ENCODE assay signal across 8 cellular contexts in the genomic region with DNA sequence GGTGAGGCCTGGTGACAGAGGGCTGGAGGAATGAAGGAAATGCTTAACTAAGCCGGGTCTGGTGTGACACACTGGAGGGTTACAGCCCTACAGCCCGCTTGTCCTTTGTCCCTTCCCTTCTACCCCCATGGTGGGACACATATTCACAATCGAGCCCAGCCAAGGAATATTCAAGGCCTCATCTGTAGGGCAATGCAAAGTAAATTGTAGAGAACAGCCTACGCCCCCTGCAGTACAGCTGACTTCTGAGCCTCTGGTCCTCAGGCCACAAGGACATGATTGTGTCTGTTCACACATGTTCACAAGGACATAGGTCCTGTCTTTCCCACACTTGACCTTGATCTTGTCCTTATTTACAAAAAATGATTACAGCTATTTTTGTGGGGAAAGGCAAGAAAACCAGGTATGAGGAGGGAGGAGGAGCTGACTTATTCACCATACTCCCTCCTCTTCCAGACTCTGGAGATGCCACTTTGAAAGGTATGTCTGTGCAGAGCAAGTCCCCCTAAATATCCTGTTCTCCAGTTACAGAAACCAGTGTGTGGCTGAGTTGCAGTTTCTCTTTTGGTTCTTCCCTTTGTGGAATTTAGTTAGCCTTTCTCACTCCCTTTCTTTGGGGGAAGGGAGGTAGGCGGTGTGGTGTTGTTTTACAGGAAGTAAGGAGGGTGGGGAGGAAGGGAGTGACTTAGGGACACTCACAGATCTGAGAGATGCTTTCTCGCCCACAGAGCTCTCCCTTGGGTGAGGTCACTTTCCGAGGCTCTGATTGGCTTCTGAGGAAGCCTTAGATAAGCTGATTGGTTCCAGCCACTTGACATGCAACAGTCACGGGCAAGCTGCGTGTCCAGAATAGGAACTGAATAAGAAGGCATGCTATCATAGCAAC. TPM values are rescaled to one million over a fixed set of nuclear protein-coding genes. Genes with fewer than 3 reads are reported as not detected.
A peak's percentile ranks its signal among the peaks of the same experiment; 100 is the strongest.
DNase-seq lines count a peak whose midpoint lies in the region; TF ChIP-seq lines count a peak whose summit lies in the region.

No MANE protein-coding gene starts in this region.

- no peaks in the 10 kb centered on the region for H3K9me3 ChIP-seq in GM23248 (ENCODE audit: low read depth)
- no peaks in the 10 kb centered on the region for H3K9me3 ChIP-seq in Karpas-422 (ENCODE audit: low read length)
- H3K9me3 ChIP-seq in neutrophil, result no peaks in the 10 kb centered on the region
- no peaks in the 10 kb centered on the region for H3K9me3 ChIP-seq in thymus (ENCODE audit: control insufficient read depth)

- H3K9ac ChIP-seq in GM23248 (peak overlapping the region; percentile 81), Karpas-422 (ENCODE audit: low read length) (peak overlapping the region; percentile 66)

- H3F3A ChIP-seq in GM23248 (ENCODE audit: insufficient read depth), result peaks cover 28% of the 10 kb centered on the region

- in situ Hi-C loops in GM23248 (cut with MboI), result no loop called here

- H3K36me3 ChIP-seq in GM23248 (ENCODE audit: low read depth), result no peaks in the 10 kb centered on the region
- no peaks in the 10 kb centered on the region for H3K36me3 ChIP-seq in Karpas-422 (ENCODE audit: insufficient read depth, low read length)
- no peaks in the 10 kb centered on the region for H3K36me3 ChIP-seq in neutrophil
- H3K36me3 ChIP-seq in thymus (ENCODE audit: control insufficient read depth, insufficient read depth), result no peaks in the 10 kb centered on the region

- H3K79me2 ChIP-seq in GM23248 (ENCODE audit: insufficient read depth) (no peaks in the 10 kb centered on the region), Karpas-422 (ENCODE audit: low read length) (no peaks in the 10 kb centered on the region)

- no peaks in the 10 kb centered on the region for H3K27me3 ChIP-seq in GM23248 (replicated peaks; ENCODE audit: insufficient read depth)
- no peaks in the 10 kb centered on the region for H3K27me3 ChIP-seq in Karpas-422 (ENCODE audit: low read length)
- H3K27me3 ChIP-seq in neutrophil, result no peaks in the 10 kb centered on the region
- no peaks in the 10 kb centered on the region for H3K27me3 ChIP-seq in thymus (ENCODE audit: control insufficient read depth, insufficient read depth)

- H3K4me1 ChIP-seq in GM23248 (ENCODE audit: insufficient read depth) (peaks cover 30% of the 10 kb centered on the region), Karpas-422 (ENCODE audit: low read length) (peaks cover 45% of the 10 kb centered on the region), neutrophil (ENCODE audit: control insufficient read depth in 1 of 2, insufficient read depth in 1 of 2, low read depth in 1 of 2, low read length in 1 of 2) (peaks cover 70% of the 10 kb centered on the region in 2 experiments), thymus (ENCODE audit: control insufficient read depth, insufficient read depth, low read length) (peaks cover 31% of the 10 kb centered on the region)

- H2AFZ ChIP-seq in GM23248 (peak overlapping the region; percentile 80), Karpas-422 (ENCODE audit: low read length) (peak overlapping the region; percentile 17; the same call in 1 of the 2 replicates)

- H4K20me1 ChIP-seq in GM23248 (ENCODE audit: insufficient read depth) (no peaks in the 10 kb centered on the region), Karpas-422 (ENCODE audit: insufficient read depth, low read depth, low read length) (no peaks in the 10 kb centered on the region)

- WGBS in GM23248 (ENCODE audit: low coverage in 1 of 2, low lambda C conversion rate in 2 of 2, missing lambda C conversion rate in 2 of 2), 2 experiments, result 3 to 6% methylated on average over 9 of the region's 9 CpGs
- 25% methylated on average over 9 of the region's 9 CpGs for WGBS in thymus

- H3K4me2 ChIP-seq in GM23248 (ENCODE audit: unreplicated experiment) (peak overlapping the region; percentile 80), Karpas-422 (ENCODE audit: low read depth, low read length, poor library complexity, severe bottlenecking) (peak overlapping the region; percentile 68)

- peak; percentile 42 for TF ChIP-seq CTCF in neutrophil (IDR thresholded peaks at IDR 0.05)

- H3K27ac ChIP-seq in GM23248 (peak overlapping the region; percentile 94), Karpas-422 (ENCODE audit: low read length) (peak overlapping the region; percentile 95), neutrophil (peak overlapping the region; percentile 99), thymus (ENCODE audit: low read depth) (peak overlapping the region; percentile 96)

- DNase-seq in EH (ENCODE audit: low read depth) (peak; percentile 100), GM23248 (peak; percentile 100), Karpas-422 (peak; percentile 99), SHP77 treated with DMSO at 0.1 percent for 48 hours (lab: John Stamatoyannopoulos, UW) (peak; percentile 99), germinal center (ENCODE audit: low spot score) (peak; percentile 87)
- peak in 3 of 4 experiments; percentile 14 to 32 (median 27) for DNase-seq in activated naive CD4-positive, alpha-beta T cell (lab: John Stamatoyannopoulos, UW)

- H3K9me2 ChIP-seq in GM23248 (ENCODE audit: insufficient read depth), result no peaks in the 10 kb centered on the region
- no peaks in the 10 kb centered on the region for H3K9me2 ChIP-seq in Karpas-422 (replicated peaks; ENCODE audit: insufficient read depth, low read length)

- H3K4me3 ChIP-seq in GM23248 (peak overlapping the region; percentile 64), Karpas-422 (ENCODE audit: low read length) (peak overlapping the region; percentile 36; the same call in 1 of the 2 replicates), neutrophil (ENCODE audit: low read depth in 1 of 2, low read length in 1 of 2) (peak overlapping the region; percentile 52 to 54), thymus (ENCODE audit: low read length) (peak overlapping the region; percentile 38)

RNA-seq across cellular contexts. Expression of a gene that starts 14.6 kb away (rescaled TPM):
- 17.4 and 24.2 TPM in 2 replicates for total RNA-seq in GM23248 (2014; rRNA removed; shearing (Covaris generic))
- polyA plus RNA-seq in GM23248 (2016; fragmentation: Nextera tagmentation; extraction: Ambion mirVana) (34.7 and 37.9 TPM in 2 replicates), thymus (89.6 TPM)
- total RNA-seq in Karpas-422 (2014; rRNA removed; shearing (Covaris generic); ENCODE audit: low replicate concordance), result 34.7 and 42.3 TPM in 2 replicates

RNA-seq across cellular contexts. Expression of a gene that starts 14.7 kb away (rescaled TPM):
- total RNA-seq in GM23248 (2014; rRNA removed; shearing (Covaris generic)), result 0.25 and 1.3 TPM in 2 replicates
- polyA plus RNA-seq in GM23248 (2016; fragmentation: Nextera tagmentation; extraction: Ambion mirVana) (1.9 and 2.3 TPM in 2 replicates), thymus (0.89 TPM)
- total RNA-seq in Karpas-422 (2014; rRNA removed; shearing (Covaris generic); ENCODE audit: low replicate concordance), result 9.0 and 21.5 TPM in 2 replicates

RNA-seq across cellular contexts. Expression of a gene that starts 17.3 kb away (rescaled TPM):
- 221 and 263 TPM in 2 replicates for total RNA-seq in GM23248 (2014; rRNA removed; shearing (Covaris generic))
- polyA plus RNA-seq in GM23248 (2016; fragmentation: Nextera tagmentation; extraction: Ambion mirVana) (169 and 180 TPM in 2 replicates), thymus (1,022 TPM)
- 130 and 269 TPM in 2 replicates for total RNA-seq in Karpas-422 (2014; rRNA removed; shearing (Covaris generic); ENCODE audit: low replicate concordance)

RNA-seq across cellular contexts. Expression of a gene that starts 21.3 kb away (rescaled TPM):
- total RNA-seq in GM23248 (2014; rRNA removed; shearing (Covaris generic)), result 26.1 and 36.5 TPM in 2 replicates
- polyA plus RNA-seq in GM23248 (2016; fragmentation: Nextera tagmentation; extraction: Ambion mirVana) (18.3 TPM in 2 replicates), thymus (22.0 TPM)
- total RNA-seq in Karpas-422 (2014; rRNA removed; shearing (Covaris generic); ENCODE audit: low replicate concordance), result 35.8 and 49.4 TPM in 2 replicates

RNA-seq across cellular contexts. Expression of a gene that starts 42.4 kb away (rescaled TPM):
- not detected in 2 replicates for total RNA-seq in GM23248 (2014; rRNA removed; shearing (Covaris generic))
- polyA plus RNA-seq in GM23248 (2016; fragmentation: Nextera tagmentation; extraction: Ambion mirVana) (not detected in 2 replicates), thymus (0.62 TPM)
- total RNA-seq in Karpas-422 (2014; rRNA removed; shearing (Covaris generic); ENCODE audit: low replicate concordance), result not detected in 2 replicates

Comparison
In these comparisons a context has a peak if more than half of its experiments do, and no peak if none do; other contexts are left out.
1. Peak in every context shown above with its lines: DNase-seq, H3K4me3 ChIP-seq and H3K27ac ChIP-seq.
2. DNase-seq: peak in every context shown above with its lines; median percentile 100 in EH; 100 in GM23248; 99 in Karpas-422; 99 in SHP77 treated with DMSO at 0.1 percent for 48 hours; 87 in germinal center; 27 in activated naive CD4-positive, alpha-beta T cell.